ENCODE assay signal across 19 cellular contexts in the genomic region with DNA sequence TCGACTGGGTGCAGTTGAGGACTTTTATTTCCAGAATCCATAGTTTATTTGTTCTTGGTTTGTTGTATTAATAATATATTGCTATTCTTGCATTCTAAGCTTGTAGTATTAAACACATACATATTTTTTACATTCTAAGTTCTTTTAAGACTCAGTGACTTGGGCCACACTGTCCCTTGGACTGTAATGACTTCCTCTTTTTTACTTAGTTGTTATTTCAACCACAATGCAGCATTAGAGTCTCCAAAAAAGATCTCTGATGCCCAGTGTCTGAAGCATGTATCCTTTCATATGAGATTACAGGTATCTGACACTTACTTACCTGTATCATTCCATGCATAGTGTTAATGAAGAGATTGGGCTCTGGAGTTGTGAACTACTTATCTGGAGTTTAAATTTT.
DNase-seq lines count a peak whose midpoint lies in the region; ATAC-seq lines count a peak whose summit lies in the region.
"Had no signal": no experiment of that assay in that cellular context is flagged by ENCODE, and none has a peak within 500 bp of the region (broad histone marks: within the 10 kb centered on the region; RNA-seq: fewer than 3 reads in every experiment).

No MANE protein-coding gene starts in this region.

- peak; percentile 98 for ATAC-seq in GM18867 (IDR thresholded peaks at IDR 0.05; ENCODE audit: unreplicated experiment)
- peak; percentile 72 for ATAC-seq in HG02610 (IDR thresholded peaks at IDR 0.05; ENCODE audit: unreplicated experiment)
- ATAC-seq in HG03520 (IDR thresholded peaks at IDR 0.05; ENCODE audit: unreplicated experiment): peak; percentile 77
- ATAC-seq in HG02840 (IDR thresholded peaks at IDR 0.05; ENCODE audit: low FRiP score, unreplicated experiment): no peak
- no peak for ATAC-seq in activated naive CD8-positive, alpha-beta T cell treated with anti-CD3 and anti-CD28 coated beads, Interleukin-2, amount 50 U/mL, for 24 hours
- ATAC-seq: GM23338, left lobe of liver had no signal

- no peak overlapping the region for H3K27ac Mint-ChIP-seq in activated naive CD8-positive, alpha-beta T cell treated with anti-CD3 and anti-CD28 coated beads, Interleukin-2, amount 50 U/mL, for 24 hours
- H3K27ac Mint-ChIP-seq: activated naive CD8-positive, alpha-beta T cell treated with anti-CD3 and anti-CD28 coated beads for 36 hours; B cell; GM23338; T-helper 1 cell treated with Interleukin-12 subunit alpha and Interleukin-12 subunit beta and Interleukin-4 antibody, amounts not matched to agents 30 μg/mL and 1 μg/mL, for 36 hours had no signal

- no peaks in the 10 kb centered on the region for H3K4me1 Mint-ChIP-seq in activated naive CD8-positive, alpha-beta T cell treated with anti-CD3 and anti-CD28 coated beads, Interleukin-2, amount 50 U/mL, for 24 hours
- H3K4me1 Mint-ChIP-seq: activated naive CD8-positive, alpha-beta T cell treated with anti-CD3 and anti-CD28 coated beads for 36 hours; B cell had no signal

- H3K27me3 Mint-ChIP-seq in activated naive CD8-positive, alpha-beta T cell treated with anti-CD3 and anti-CD28 coated beads, Interleukin-2, amount 50 U/mL, for 24 hours: no peaks in the 10 kb centered on the region
- H3K27me3 Mint-ChIP-seq: activated naive CD8-positive, alpha-beta T cell treated with anti-CD3 and anti-CD28 coated beads for 36 hours; B cell had no signal

- H3K36me3 Mint-ChIP-seq in activated naive CD8-positive, alpha-beta T cell treated with anti-CD3 and anti-CD28 coated beads, Interleukin-2, amount 50 U/mL, for 24 hours (ENCODE audit: low read depth): no peaks in the 10 kb centered on the region
- H3K36me3 Mint-ChIP-seq: activated naive CD8-positive, alpha-beta T cell treated with anti-CD3 and anti-CD28 coated beads for 36 hours had no signal

- H3K9me3 Mint-ChIP-seq in activated naive CD8-positive, alpha-beta T cell treated with anti-CD3 and anti-CD28 coated beads, Interleukin-2, amount 50 U/mL, for 24 hours: no peaks in the 10 kb centered on the region
- H3K9me3 Mint-ChIP-seq: activated naive CD8-positive, alpha-beta T cell treated with anti-CD3 and anti-CD28 coated beads for 36 hours; GM23338 had no signal

- peak; percentile 52 for DNase-seq in SKM-1 treated with dmso at 0.1 percent for 144 hours (lab: John Stamatoyannopoulos, UW; ENCODE audit: unreplicated experiment)
- DNase-seq in activated naive CD8-positive, alpha-beta T cell treated with anti-CD3 and anti-CD28 coated beads, Interleukin-2, amount 50 U/mL, for 24 hours: no peak
- DNase-seq in amniotic stem cell (lab: John Stamatoyannopoulos, UW): no peak
- DNase-seq in NCI-H82 (lab: John Stamatoyannopoulos, UW): no peak
- DNase-seq: activated CD4-positive, alpha-beta T cell treated with anti-CD3 and anti-CD28 coated beads for 1 hour; activated CD8-positive, alpha-beta memory T cell treated with anti-CD3 and anti-CD28 coated beads, Interleukin-2, amount 50 U/mL, for 4 hours; activated naive CD8-positive, alpha-beta T cell treated with anti-CD3 and anti-CD28 coated beads for 36 hours; effector CD4-positive, alpha-beta T cell; hypothalamus; NCI-H1048; stimulated activated CD4-positive, alpha-beta T cell treated with anti-CD3 and anti-CD28 coated beads, Interleukin-12 subunit alpha, Interleukin-12 subunit beta, amount 100 ng/mL, for 4 hours had no signal

- H3K4me3 Mint-ChIP-seq in activated naive CD8-positive, alpha-beta T cell treated with anti-CD3 and anti-CD28 coated beads, Interleukin-2, amount 50 U/mL, for 24 hours: no peak overlapping the region
- H3K4me3 Mint-ChIP-seq: activated naive CD8-positive, alpha-beta T cell treated with anti-CD3 and anti-CD28 coated beads for 36 hours; B cell; GM23338; T-helper 1 cell treated with Interleukin-12 subunit alpha and Interleukin-12 subunit beta and Interleukin-4 antibody, amounts not matched to agents 30 μg/mL and 1 μg/mL, for 36 hours had no signal

Comparison
In these comparisons a context has a peak if more than half of its experiments do, and no peak if none do; other contexts are left out.
1. ATAC-seq: peak in GM18867 (single experiment), HG02610 (single experiment) and HG03520 (single experiment); none in HG02840 (single experiment) and activated naive CD8-positive, alpha-beta T cell treated with anti-CD3 and anti-CD28 coated beads, Interleukin-2, amount 50 U/mL, for 24 hours (single experiment).